ENCODE assay signal across 9 cellular contexts in the genomic region with DNA sequence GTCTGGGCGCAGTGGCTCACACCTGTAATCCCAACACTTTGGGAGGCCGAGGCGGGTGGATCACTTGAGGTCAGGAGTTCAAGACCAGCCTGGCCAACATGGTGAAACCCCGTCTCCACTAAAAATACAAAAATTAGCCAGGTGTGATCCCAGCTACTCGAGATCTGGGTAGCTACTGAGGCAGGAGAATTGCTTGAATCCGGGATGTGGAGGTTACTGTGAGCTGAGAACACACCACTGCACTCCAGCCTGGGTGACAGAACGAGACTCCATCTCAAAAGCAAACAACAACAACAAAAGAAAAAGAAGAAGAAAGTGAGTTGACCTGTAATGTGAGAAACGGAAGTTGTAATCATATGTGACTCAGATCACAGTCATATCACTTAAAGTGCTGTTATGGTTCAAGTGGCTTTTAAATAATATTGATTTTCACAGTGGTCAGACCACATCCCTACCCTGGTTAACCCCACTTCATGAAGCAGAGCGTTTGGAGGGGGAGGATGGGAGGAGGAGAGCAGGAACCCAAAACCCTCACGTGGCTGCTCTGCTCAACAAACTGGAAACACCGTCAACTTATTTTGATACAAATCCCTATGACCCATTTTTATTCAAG. TPM values are rescaled to one million over a fixed set of nuclear protein-coding genes. Genes with fewer than 3 reads are reported as not detected.
A peak's percentile ranks its signal among the peaks of the same experiment; 100 is the strongest.
DNase-seq lines count a peak whose midpoint lies in the region; ATAC-seq lines count a peak whose summit lies in the region.
"Not testable (repeated sequence)": the region's sequence is repeated elsewhere in the genome, so short reads cannot be mapped to it uniquely, and the experiment has no call there.
"Had no signal": no experiment of that assay in that cellular context is flagged by ENCODE, and none has a peak within 500 bp of the region (broad histone marks: within the 10 kb centered on the region; RNA-seq: fewer than 3 reads in every experiment).

No MANE protein-coding gene starts in this region.

- ATAC-seq in GM18858 (IDR thresholded peaks at IDR 0.05; ENCODE audit: unreplicated experiment) = peak; percentile 72
- peak; percentile 67 for ATAC-seq in HG03159 (IDR thresholded peaks at IDR 0.05; ENCODE audit: unreplicated experiment)

- H3K4me2 ChIP-seq in BLaER1 = peak overlapping the region; percentile 73

- intact Hi-C loops in activated T-helper 1 cell treated with anti-CD3 and anti-CD28 coated beads, Interleukin-12 subunit alpha, Interleukin-12 subunit beta, Interleukin-2, Interleukin-4 antibody, amounts not matched to agents 30 ng/mL and 10 ng/mL and 1 ng/mL, durations not matched to agents 14 hours and 24 hours and 36 hours (cut with micrococcal nuclease) = loop anchor here (10.0 kb wide), 1 partner anchor 468 kb away; a partner anchor contains a TSS

- H3K4me3 Mint-ChIP-seq in T-helper 1 cell treated with Interleukin-12 subunit alpha and Interleukin-12 subunit beta and Interleukin-4 antibody, amounts not matched to agents 30 μg/mL and 1 μg/mL, for 36 hours = peak overlapping the region; percentile 3
- peak overlapping the region; percentile 15 for H3K4me3 Mint-ChIP-seq in activated T-helper 1 cell treated with anti-CD3 and anti-CD28 coated beads, Interleukin-12 subunit alpha, Interleukin-12 subunit beta, Interleukin-2, Interleukin-4 antibody, amounts not matched to agents 30 ng/mL and 10 ng/mL and 1 ng/mL, durations not matched to agents 14 hours and 24 hours and 36 hours

- not testable (repeated sequence) for H3K9me3 Mint-ChIP-seq in T-helper 1 cell treated with Interleukin-12 subunit alpha and Interleukin-12 subunit beta and Interleukin-4 antibody, amounts not matched to agents 30 μg/mL and 1 μg/mL, for 36 hours; activated T-helper 1 cell treated with anti-CD3 and anti-CD28 coated beads, Interleukin-12 subunit alpha, Interleukin-12 subunit beta, Interleukin-2, Interleukin-4 antibody, amounts not matched to agents 30 ng/mL and 10 ng/mL and 1 ng/mL, durations not matched to agents 14 hours and 24 hours and 36 hours

- H3K27ac Mint-ChIP-seq in T-helper 1 cell treated with Interleukin-12 subunit alpha and Interleukin-12 subunit beta and Interleukin-4 antibody, amounts not matched to agents 30 μg/mL and 1 μg/mL, for 36 hours = peak overlapping the region; percentile 76
- H3K27ac Mint-ChIP-seq in activated T-helper 1 cell treated with anti-CD3 and anti-CD28 coated beads, Interleukin-12 subunit alpha, Interleukin-12 subunit beta, Interleukin-2, Interleukin-4 antibody, amounts not matched to agents 30 ng/mL and 10 ng/mL and 1 ng/mL, durations not matched to agents 14 hours and 24 hours and 36 hours = peak overlapping the region; percentile 85

- H4K20me1 ChIP-seq in BLaER1 = not testable (repeated sequence)

- not testable (repeated sequence) for H3K9ac ChIP-seq in BLaER1

- not testable (repeated sequence) for H3K36me3 ChIP-seq in BLaER1

- DNase-seq in NCI-H2196 (lab: John Stamatoyannopoulos, UW; ENCODE audit: unreplicated experiment) (peak; percentile 87), fibroblast of peridontal ligament (ENCODE audit: extremely low read depth) (peak; percentile 25)
- DNase-seq in activated T-helper 1 cell treated with anti-CD3 and anti-CD28 coated beads, Interleukin-12 subunit alpha, Interleukin-12 subunit beta, Interleukin-2, Interleukin-4 antibody, amounts not matched to agents 30 ng/mL and 10 ng/mL and 1 ng/mL, durations not matched to agents 14 hours and 24 hours and 36 hours (ENCODE audit: low spot score) = peak; percentile 57
- DNase-seq in stimulated activated CD4-positive, alpha-beta T cell treated with anti-CD3 and anti-CD28 coated beads, Interleukin-2, amount 100 ng/mL, for 24 hours = peak; percentile 60 to 65

- not testable (repeated sequence) for H3K27me3 ChIP-seq in BLaER1

- peaks cover 24% of the 10 kb centered on the region for H3K4me1 ChIP-seq in BLaER1

- peaks cover 50% of the 10 kb centered on the region for H3K27me3 Mint-ChIP-seq in T-helper 1 cell treated with Interleukin-12 subunit alpha and Interleukin-12 subunit beta and Interleukin-4 antibody, amounts not matched to agents 30 μg/mL and 1 μg/mL, for 36 hours (ENCODE audit: low read depth)
- H3K27me3 Mint-ChIP-seq in activated T-helper 1 cell treated with anti-CD3 and anti-CD28 coated beads, Interleukin-12 subunit alpha, Interleukin-12 subunit beta, Interleukin-2, Interleukin-4 antibody, amounts not matched to agents 30 ng/mL and 10 ng/mL and 1 ng/mL, durations not matched to agents 14 hours and 24 hours and 36 hours (ENCODE audit: insufficient read depth) = peaks cover 52% of the 10 kb centered on the region

- not testable (repeated sequence) for H3K27ac ChIP-seq in BLaER1

- not testable (repeated sequence) for H3K4me3 ChIP-seq in BLaER1

- not testable (repeated sequence) for H3K4me1 Mint-ChIP-seq in T-helper 1 cell treated with Interleukin-12 subunit alpha and Interleukin-12 subunit beta and Interleukin-4 antibody, amounts not matched to agents 30 μg/mL and 1 μg/mL, for 36 hours (ENCODE audit: low read depth)
- peaks cover 10% of the 10 kb centered on the region for H3K4me1 Mint-ChIP-seq in activated T-helper 1 cell treated with anti-CD3 and anti-CD28 coated beads, Interleukin-12 subunit alpha, Interleukin-12 subunit beta, Interleukin-2, Interleukin-4 antibody, amounts not matched to agents 30 ng/mL and 10 ng/mL and 1 ng/mL, durations not matched to agents 14 hours and 24 hours and 36 hours (ENCODE audit: low read depth)

- not testable (repeated sequence) for H3K9me3 ChIP-seq in BLaER1

- not testable (repeated sequence) for H3K36me3 Mint-ChIP-seq in T-helper 1 cell treated with Interleukin-12 subunit alpha and Interleukin-12 subunit beta and Interleukin-4 antibody, amounts not matched to agents 30 μg/mL and 1 μg/mL, for 36 hours (ENCODE audit: low read depth); activated T-helper 1 cell treated with anti-CD3 and anti-CD28 coated beads, Interleukin-12 subunit alpha, Interleukin-12 subunit beta, Interleukin-2, Interleukin-4 antibody, amounts not matched to agents 30 ng/mL and 10 ng/mL and 1 ng/mL, durations not matched to agents 14 hours and 24 hours and 36 hours (ENCODE audit: low read depth)

RNA-seq across cellular contexts. Expression of a gene that starts 33.2 kb away (rescaled TPM):
- not detected in 2 replicates for total RNA-seq in activated T-helper 1 cell treated with anti-CD3 and anti-CD28 coated beads, Interleukin-12 subunit alpha, Interleukin-12 subunit beta, Interleukin-2, Interleukin-4 antibody, amounts not matched to agents 30 ng/mL and 10 ng/mL and 1 ng/mL, durations not matched to agents 14 hours and 24 hours and 36 hours
- total RNA-seq: activated CD8-positive, alpha-beta memory T cell treated with anti-CD3 and anti-CD28 coated beads for 36 hours had no signal

RNA-seq across cellular contexts. Expression of a gene that starts 34.1 kb away (rescaled TPM):
- total RNA-seq in activated T-helper 1 cell treated with anti-CD3 and anti-CD28 coated beads, Interleukin-12 subunit alpha, Interleukin-12 subunit beta, Interleukin-2, Interleukin-4 antibody, amounts not matched to agents 30 ng/mL and 10 ng/mL and 1 ng/mL, durations not matched to agents 14 hours and 24 hours and 36 hours = not detected in 2 replicates
- total RNA-seq: activated CD8-positive, alpha-beta memory T cell treated with anti-CD3 and anti-CD28 coated beads for 36 hours had no signal

Comparison
In these comparisons a context has a peak if more than half of its experiments do, and no peak if none do; other contexts are left out.
1. DNase-seq: peak in every context shown above with its lines; median percentile 87 in NCI-H2196; 62 in stimulated activated CD4-positive, alpha-beta T cell treated with anti-CD3 and anti-CD28 coated beads, Interleukin-2, amount 100 ng/mL, for 24 hours; 57 in activated T-helper 1 cell treated with anti-CD3 and anti-CD28 coated beads, Interleukin-12 subunit alpha, Interleukin-12 subunit beta, Interleukin-2, Interleukin-4 antibody, amounts not matched to agents 30 ng/mL and 10 ng/mL and 1 ng/mL, durations not matched to agents 14 hours and 24 hours and 36 hours; 25 in fibroblast of peridontal ligament.